15 cellular contexts compared by ENCODE assay signal in the genomic region with DNA sequence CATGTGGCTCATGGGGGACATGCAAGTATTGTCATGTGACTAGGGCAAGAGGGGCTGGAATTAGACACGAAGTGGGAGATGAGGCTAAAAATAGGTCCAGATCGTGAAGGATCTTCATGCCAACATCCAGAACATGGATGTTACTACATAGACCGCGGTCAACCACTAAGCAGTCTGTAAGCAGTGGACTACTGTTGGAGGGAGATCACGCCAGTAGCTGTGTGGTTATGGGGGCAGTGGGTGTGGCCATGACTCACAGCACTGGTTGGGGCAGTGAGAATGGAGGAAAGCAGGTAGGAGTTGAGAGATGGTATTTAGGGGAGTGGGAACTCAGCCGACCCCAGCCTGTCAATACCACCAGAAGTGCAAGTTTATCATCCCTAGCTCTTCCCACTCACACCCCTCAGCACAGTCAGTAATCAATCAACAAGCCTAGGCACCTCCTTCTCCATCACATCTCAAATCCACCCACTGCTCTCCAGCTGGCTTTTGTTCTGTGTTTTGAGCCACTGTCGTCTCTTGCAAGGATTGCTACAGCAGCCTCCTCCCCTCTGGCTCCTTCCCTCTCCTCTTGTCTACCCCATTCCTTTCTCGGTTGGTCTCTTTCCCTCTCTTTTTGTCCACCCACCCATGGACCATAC.
DNase-seq lines count a peak whose midpoint lies in the region; ATAC-seq, FAIRE-seq and TF ChIP-seq lines count a peak whose summit lies in the region.
"Had no signal": no experiment of that assay in that cellular context is flagged by ENCODE, and none has a peak within 500 bp of the region (broad histone marks: within the 10 kb centered on the region; RNA-seq: fewer than 3 reads in every experiment).

No MANE protein-coding gene starts in this region.

- CTCF ChIA-PET in PC-3 (lab: Charles Lee) (interaction anchor here (1.1 kb wide), 1 partner anchor 188 kb away, joined by 3 read pairs; no protein-coding TSS in a partner anchor), endothelial cell of umbilical vein (lab: Charles Lee) (interaction anchor here (0.8 to 1.4 kb wide), 6 partner anchors 20 to 678 kb away, joined by 3 to 7 read pairs (median 5); a partner anchor contains a TSS)

- peaks cover 45% of the 10 kb centered on the region for H3K4me1 ChIP-seq in PC-3 (ENCODE audit: insufficient read depth, low read length)
- H3K4me1 ChIP-seq in endothelial cell of umbilical vein (ENCODE audit: control insufficient read depth, extremely low read depth, insufficient read depth, low read length), result peaks cover 29% of the 10 kb centered on the region

- H3F3A ChIP-seq in PC-3 (ENCODE audit: low read length, unreplicated experiment), result no peaks in the 10 kb centered on the region

- no peaks in the 10 kb centered on the region for H3K9me2 ChIP-seq in PC-3 (replicated peaks; ENCODE audit: low read length)

- H3K36me3 ChIP-seq in PC-3 (ENCODE audit: low read depth, low read length) (no peaks in the 10 kb centered on the region), endothelial cell of umbilical vein (ENCODE audit: control insufficient read depth in 2 of 2, extremely low read depth in 1 of 2, insufficient read depth in 2 of 2, low read length in 2 of 2) (no peaks in the 10 kb centered on the region)

- H3K9ac ChIP-seq in PC-3 (ENCODE audit: low read length), result peak overlapping the region; percentile 84
- H3K9ac ChIP-seq in endothelial cell of umbilical vein (replicated peaks; ENCODE audit: extremely low read depth, insufficient read depth, low read length), result peak overlapping the region; percentile 59
- H3K9ac ChIP-seq: KMS-11 had no signal

- no peak for ATAC-seq in PC-3
- ATAC-seq in naive thymus-derived CD8-positive, alpha-beta T cell, result no peak

- H3K4me3 ChIP-seq in PC-3 (ENCODE audit: low read length) (no peak overlapping the region), endothelial cell of umbilical vein (replicated peaks in 1 of 3; ENCODE audit: insufficient read depth in 1 of 3, low read depth in 1 of 3, low read length in 3 of 3) (no peak overlapping the region)

- no peaks in the 10 kb centered on the region for H4K20me1 ChIP-seq in PC-3 (ENCODE audit: low read length)
- no peaks in the 10 kb centered on the region for H4K20me1 ChIP-seq in endothelial cell of umbilical vein (replicated peaks; ENCODE audit: control insufficient read depth, extremely low read depth, insufficient read depth, low read length)

- DNase-seq in HCEC 1CT (peak; percentile 69), PC-3 (peak; percentile 27), endothelial cell of umbilical vein (ENCODE audit: low read depth, low spot score) (no peak), putamen (ENCODE audit: low spot score) (peak; percentile 56), NCI-H1105 treated with DMSO at 0.1 percent for 48 hours (lab: John Stamatoyannopoulos, UW) (no peak), progenitor cell of endocrine pancreas (ENCODE audit: low spot score, unreplicated experiment) (no peak), pons (ENCODE audit: low spot score) (no peak)
- no peak for DNase-seq in naive thymus-derived CD8-positive, alpha-beta T cell
- DNase-seq: activated naive CD4-positive, alpha-beta T cell; CD4-positive, CD25-positive, alpha-beta regulatory T cell; GDM1; WERI-Rb-1 had no signal

- no peak overlapping the region for H3K27ac Mint-ChIP-seq in progenitor cell of endocrine pancreas
- no peak overlapping the region for H3K27ac Mint-ChIP-seq in naive thymus-derived CD8-positive, alpha-beta T cell
- H3K27ac Mint-ChIP-seq: CD4-positive, CD25-positive, alpha-beta regulatory T cell; nephron; stimulated activated naive CD8-positive, alpha-beta T cell treated with anti-CD3 and anti-CD28 coated beads, Interleukin-15, Interleukin-2, amounts not matched to agents 100 ng/mL and 50 ng/mL, for 24 hours had no signal

- H3K4me2 ChIP-seq in PC-3 (ENCODE audit: low read length), result peak overlapping the region; percentile 61
- H3K4me2 ChIP-seq in endothelial cell of umbilical vein (ENCODE audit: insufficient read depth, low read length), result peak overlapping the region; percentile 47
- H3K4me2 ChIP-seq: KMS-11 had no signal

- H3K36me3 Mint-ChIP-seq in progenitor cell of endocrine pancreas (ENCODE audit: insufficient read depth), result peaks cover 14% of the 10 kb centered on the region
- no peaks in the 10 kb centered on the region for H3K36me3 Mint-ChIP-seq in naive thymus-derived CD8-positive, alpha-beta T cell
- H3K36me3 Mint-ChIP-seq: CD4-positive, CD25-positive, alpha-beta regulatory T cell had no signal

- peak; percentile 78 for FAIRE-seq in endothelial cell of umbilical vein (lab: Jason Lieb, UNC)

- dilution Hi-C loops in endothelial cell of umbilical vein (cut with MboI; ENCODE audit: extremely low pct_ligation_motif_present, low sequenced_read_pairs), result no loop called here

- BruUV-seq in PC-3 (replicated peaks; lab: Mats Ljungman, UMichigan) (no TSS peak), endothelial cell of umbilical vein (replicated peaks; lab: Mats Ljungman, UMichigan) (no TSS peak)

- POLR2A ChIA-PET in PC-3 (lab: Charles Lee; ENCODE audit: unreplicated experiment), result no interaction called here
- POLR2A ChIA-PET in endothelial cell of umbilical vein (lab: Charles Lee), result interaction anchor here (1.0 kb wide), 1 partner anchor 9 kb away, joined by 3 read pairs; no protein-coding TSS in a partner anchor
- POLR2A ChIA-PET in naive thymus-derived CD8-positive, alpha-beta T cell (lab: Charles Lee), result no interaction called here

- H3K79me2 ChIP-seq in PC-3 (ENCODE audit: low read length) (no peaks in the 10 kb centered on the region), endothelial cell of umbilical vein (ENCODE audit: control insufficient read depth, insufficient read depth, low read length) (no peaks in the 10 kb centered on the region)

- H3K4me3 Mint-ChIP-seq in progenitor cell of endocrine pancreas (ENCODE audit: low read depth), result no peak overlapping the region
- H3K4me3 Mint-ChIP-seq in naive thymus-derived CD8-positive, alpha-beta T cell, result no peak overlapping the region
- H3K4me3 Mint-ChIP-seq: CD4-positive, CD25-positive, alpha-beta regulatory T cell; nephron; stimulated activated naive CD8-positive, alpha-beta T cell treated with anti-CD3 and anti-CD28 coated beads, Interleukin-15, Interleukin-2, amounts not matched to agents 100 ng/mL and 50 ng/mL, for 24 hours had no signal

- H3K27me3 ChIP-seq in PC-3 (ENCODE audit: low read length) (no peaks in the 10 kb centered on the region), endothelial cell of umbilical vein (ENCODE audit: control insufficient read depth in 2 of 2, insufficient read depth in 2 of 2, low read length in 2 of 2) (no peaks in the 10 kb centered on the region)

- no peak for TF ChIP-seq POLR2A in endothelial cell of umbilical vein (IDR thresholded peaks at IDR 0.05; ENCODE audit: low read depth, low read length)

- H3K9me3 ChIP-seq in PC-3 (ENCODE audit: low read length), result no peaks in the 10 kb centered on the region
- H3K9me3 ChIP-seq in endothelial cell of umbilical vein (replicated peaks; ENCODE audit: control insufficient read depth, insufficient read depth, low read length), result no peaks in the 10 kb centered on the region

- H3K9me3 Mint-ChIP-seq in progenitor cell of endocrine pancreas (ENCODE audit: low read depth), result no peaks in the 10 kb centered on the region
- H3K9me3 Mint-ChIP-seq in naive thymus-derived CD8-positive, alpha-beta T cell, result no peaks in the 10 kb centered on the region
- H3K9me3 Mint-ChIP-seq: nephron; stimulated activated naive CD8-positive, alpha-beta T cell treated with anti-CD3 and anti-CD28 coated beads, Interleukin-15, Interleukin-2, amounts not matched to agents 100 ng/mL and 50 ng/mL, for 24 hours had no signal

- H3K4me1 Mint-ChIP-seq in progenitor cell of endocrine pancreas (ENCODE audit: low read depth), result peaks cover 14% of the 10 kb centered on the region
- H3K4me1 Mint-ChIP-seq in naive thymus-derived CD8-positive, alpha-beta T cell, result no peaks in the 10 kb centered on the region
- H3K4me1 Mint-ChIP-seq: CD4-positive, CD25-positive, alpha-beta regulatory T cell; nephron had no signal

- H3K27ac ChIP-seq in PC-3 (ENCODE audit: low read length) (peak overlapping the region; percentile 97), endothelial cell of umbilical vein (ENCODE audit: insufficient read depth, low read depth, low read length) (peak overlapping the region; percentile 83)
- H3K27ac ChIP-seq: KMS-11, WERI-Rb-1 had no signal

- intact Hi-C loops in PC-3 (cut with micrococcal nuclease) (loop anchor here (5.0 to 10.0 kb wide), 2 partner anchors 104 to 157 kb away; no protein-coding TSS in a partner anchor), endothelial cell of umbilical vein (cut with micrococcal nuclease) (loop anchor here (1.0 to 5.0 kb wide), 2 partner anchors 33 to 189 kb away; a partner anchor contains a TSS)

- no peaks in the 10 kb centered on the region for H3K27me3 Mint-ChIP-seq in progenitor cell of endocrine pancreas
- H3K27me3 Mint-ChIP-seq in naive thymus-derived CD8-positive, alpha-beta T cell, result peaks cover 0 to 10% (median 9%) of the 10 kb centered on the region in 5 donors
- H3K27me3 Mint-ChIP-seq: CD4-positive, CD25-positive, alpha-beta regulatory T cell; stimulated activated naive CD8-positive, alpha-beta T cell treated with anti-CD3 and anti-CD28 coated beads, Interleukin-15, Interleukin-2, amounts not matched to agents 100 ng/mL and 50 ng/mL, for 24 hours had no signal

- no peak for TF ChIP-seq CTCF in PC-3 (conservative IDR thresholded peaks at IDR 0.05; ENCODE audit: low read depth, low read length)
- TF ChIP-seq CTCF in endothelial cell of umbilical vein (IDR thresholded peaks at IDR 0.05; ENCODE audit: extremely low read depth in 1 of 2, insufficient read depth in 1 of 2, low read depth in 1 of 2, low read length in 2 of 2), result no peak
- TF ChIP-seq CTCF in progenitor cell of endocrine pancreas (IDR thresholded peaks at IDR 0.05; ENCODE audit: unreplicated experiment), result no peak

- H3K9me1 ChIP-seq in endothelial cell of umbilical vein (replicated peaks; ENCODE audit: control insufficient read depth, extremely low read depth, insufficient read depth, low read length), result no peaks in the 10 kb centered on the region

- H2AFZ ChIP-seq in PC-3 (ENCODE audit: low read length) (no peak overlapping the region), endothelial cell of umbilical vein (ENCODE audit: low read depth, low read length) (no peak overlapping the region)

TF ChIP-seq in endothelial cell of umbilical vein, 7 proteins besides CTCF, POLR2A, EP300 and RAD21 (continues in another document):
- TF ChIP-seq, protein P1, sequence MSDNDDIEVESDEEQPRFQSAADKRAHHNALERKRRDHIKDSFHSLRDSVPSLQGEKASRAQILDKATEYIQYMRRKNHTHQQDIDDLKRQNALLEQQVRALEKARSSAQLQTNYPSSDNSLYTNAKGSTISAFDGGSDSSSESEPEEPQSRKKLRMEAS (IDR thresholded peaks at IDR 0.05; ENCODE audit: insufficient read depth, insufficient read length), result no peak
- TF ChIP-seq EZH2 (IDR thresholded peaks at IDR 0.05; ENCODE audit: borderline replicate concordance, low read depth, low read length, severe bottlenecking) (no peak), MYC (IDR thresholded peaks at IDR 0.05; ENCODE audit: low read depth, low read length) (no peak), JUN (IDR thresholded peaks at IDR 0.05; ENCODE audit: borderline replicate concordance, insufficient read depth, insufficient read length, low read depth) (no peak), POLR2AphosphoS5 (IDR thresholded peaks at IDR 0.05; ENCODE audit: insufficient read depth, low read depth, low read length) (no peak), GATA2 (IDR thresholded peaks at IDR 0.05; ENCODE audit: insufficient read depth, insufficient read length, low read depth, low read length) (no peak)

Comparison
In these comparisons a context has a peak if more than half of its experiments do, and no peak if none do; other contexts are left out.
1. DNase-seq: peak in HCEC 1CT (single experiment), PC-3 (single experiment) and putamen (single experiment); none in endothelial cell of umbilical vein (single experiment), NCI-H1105 treated with DMSO at 0.1 percent for 48 hours (single experiment), progenitor cell of endocrine pancreas (single experiment), naive thymus-derived CD8-positive, alpha-beta T cell (0 of 10) and pons (single experiment).